In the genomic region with DNA sequence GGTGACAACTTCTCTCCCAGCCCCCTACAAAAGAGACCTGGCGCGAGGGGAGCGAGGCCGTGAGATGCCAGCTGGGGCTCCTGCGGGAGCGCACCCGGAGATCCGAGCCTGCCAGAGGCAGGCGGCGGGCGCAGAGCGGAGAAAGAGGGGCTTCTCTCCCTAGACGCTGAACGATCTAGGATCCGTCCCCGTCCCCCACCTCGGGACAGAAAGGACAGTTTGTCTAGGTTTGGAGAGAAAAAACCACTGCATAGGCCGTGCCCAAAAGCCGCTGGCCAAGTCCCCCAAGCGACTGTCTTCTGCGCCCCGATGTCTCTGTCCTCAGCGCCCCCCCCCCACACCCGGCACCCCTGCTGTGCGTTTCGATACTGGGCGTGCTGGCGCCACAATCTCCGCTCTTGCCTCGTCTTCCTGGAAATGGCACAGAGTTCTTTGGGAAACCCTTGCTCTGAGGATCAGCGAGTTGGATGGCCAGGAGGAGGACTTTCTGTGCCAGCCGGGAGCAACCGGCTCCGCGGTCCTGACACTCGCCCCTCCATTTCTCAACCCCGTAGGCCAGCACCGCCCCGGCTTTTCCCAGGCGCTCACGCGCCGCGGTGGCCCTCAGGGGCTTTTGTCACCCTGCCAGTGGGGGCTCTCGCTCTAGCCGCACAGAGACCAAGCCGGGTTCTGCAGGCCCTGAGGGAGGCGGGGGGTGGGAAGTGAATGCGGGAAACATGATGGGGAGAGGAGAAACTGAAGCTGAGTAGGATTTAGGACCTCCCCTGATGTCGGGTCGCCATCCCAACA, we compare ENCODE assay signal across 8 cellular contexts. TPM values are rescaled to one million over a fixed set of nuclear protein-coding genes. Genes with fewer than 3 reads are reported as not detected.
DNase-seq lines count a peak whose midpoint lies in the region; ATAC-seq, FAIRE-seq and TF ChIP-seq lines count a peak whose summit lies in the region.

No MANE protein-coding gene starts in this region.

- POLR2A ChIA-PET in CD8-positive, alpha-beta memory T cell (lab: Charles Lee): no interaction called here
- POLR2A ChIA-PET in H1 (lab: Charles Lee; ENCODE audit: partially characterized antibody): interaction anchor here (0.6 to 1.9 kb wide), 11 partner anchors 9 to 67 kb away, joined by 3 to 11 read pairs (median 5); partner anchors contain the start of gene COG1

- WGBS in H1 (ENCODE audit: extremely low coverage in 1 of 2, insufficient coverage in 1 of 2, insufficient read length in 1 of 2, insufficient replicate concordance in 2 of 2, low coverage in 1 of 2, low lambda C conversion rate in 2 of 2, missing lambda C conversion rate in 1 of 2), 2 experiments: 2% methylated on average over 51 of the region's 51 CpGs; no CpG with 5 or more reads in 1 of the 2 experiments

- H3K4me1 ChIP-seq in CD8-positive, alpha-beta memory T cell (ENCODE audit: insufficient read depth, low read length): peaks cover 19% of the 10 kb centered on the region
- H3K4me1 ChIP-seq in H1 (replicated peaks in 1 of 4; ENCODE audit: control insufficient read depth in 3 of 4, insufficient read depth in 4 of 4, low read length in 3 of 4): peaks cover 2 to 20% (median 9%) of the 10 kb centered on the region in 4 experiments

- H3K79me2 ChIP-seq in H1 (ENCODE audit: control insufficient read depth in 1 of 2, insufficient read depth in 2 of 2, low read length in 2 of 2) (no peaks in the 10 kb centered on the region), neural cell (replicated peaks; ENCODE audit: insufficient read depth, low read length) (no peaks in the 10 kb centered on the region)

- FAIRE-seq in H1 (lab: Jason Lieb, UNC): no peak

- ATAC-seq in HG02885 (IDR thresholded peaks at IDR 0.05; ENCODE audit: poor library complexity, unreplicated experiment): no peak
- no peak for ATAC-seq in GM19397 (IDR thresholded peaks at IDR 0.05; ENCODE audit: unreplicated experiment)
- ATAC-seq in HG02623 (IDR thresholded peaks at IDR 0.05; ENCODE audit: unreplicated experiment): no peak

- no peaks in the 10 kb centered on the region; the same call in none of the 2 replicates for H3K79me1 ChIP-seq in H1 (ENCODE audit: low read depth, low read length)

- peak overlapping the region in 2 of 4 experiments; percentile 20 to 29; a peak in 2 of 7 replicates for H3K9ac ChIP-seq in H1 (replicated peaks in 1 of 4; ENCODE audit: extremely low read depth in 1 of 4, low read depth in 3 of 4, low read length in 3 of 4)
- H3K9ac ChIP-seq in neural cell (ENCODE audit: low read length): peak overlapping the region; percentile 67

- peak overlapping the region in 6 of 7 donors; percentile 20 to 72 (median 60) for H3K4me3 Mint-ChIP-seq in CD8-positive, alpha-beta memory T cell

- no peak overlapping the region for H2BK120ac ChIP-seq in H1 (replicated peaks; ENCODE audit: low read depth, low read length)

- H3K23me2 ChIP-seq in H1 (ENCODE audit: low read depth, low read length): peaks cover 19% of the 10 kb centered on the region

- H3K36me3 Mint-ChIP-seq in CD8-positive, alpha-beta memory T cell: no peaks in the 10 kb centered on the region

- H3K9me3 Mint-ChIP-seq in CD8-positive, alpha-beta memory T cell: no peaks in the 10 kb centered on the region

- H3K4ac ChIP-seq in H1 (replicated peaks; ENCODE audit: insufficient read length, low read depth, low read length): no peak overlapping the region

- CTCF ChIA-PET in CD8-positive, alpha-beta memory T cell (lab: Charles Lee): interaction anchor here (1.8 kb wide), 1 partner anchor 10 kb away, joined by 4 read pairs; no protein-coding TSS in a partner anchor
- CTCF ChIA-PET in H1 (lab: Charles Lee; ENCODE audit: partially characterized antibody): interaction anchor here (1.0 to 6.3 kb wide), 7 partner anchors 9 to 606 kb away, joined by 3 to 57 read pairs (median 12); partner anchors contain the start of gene COG1

- H3K18ac ChIP-seq in H1 (ENCODE audit: extremely low read depth, low read length): peak overlapping the region; percentile 15; the same call in 1 of the 2 replicates

- H3K27me3 Mint-ChIP-seq in CD8-positive, alpha-beta memory T cell: peaks cover 46 to 74% of the 10 kb centered on the region in 2 donors

- no peaks in the 10 kb centered on the region for H3K36me3 ChIP-seq in CD8-positive, alpha-beta memory T cell (ENCODE audit: insufficient read depth, low read length)
- H3K36me3 ChIP-seq in H1 (ENCODE audit: control insufficient read depth in 2 of 4, insufficient read depth in 4 of 4, low read length in 3 of 4): peaks cover 0 to 2% (median 0%) of the 10 kb centered on the region in 4 experiments; a peak in 1 of 8 replicates
- H3K36me3 ChIP-seq in neural cell (ENCODE audit: insufficient read depth, low read length): no peaks in the 10 kb centered on the region

- no peak overlapping the region for H3K23ac ChIP-seq in H1 (ENCODE audit: insufficient read length)

- no peak overlapping the region for H2BK5ac ChIP-seq in H1 (ENCODE audit: low read depth, low read length)

- H2BK20ac ChIP-seq in H1 (ENCODE audit: low read length): no peak overlapping the region

- H3K27ac Mint-ChIP-seq in CD8-positive, alpha-beta memory T cell: no peak overlapping the region

- H3K9me2 ChIP-seq in neural cell (ENCODE audit: insufficient read depth, low read length): no peaks in the 10 kb centered on the region

- H2BK15ac ChIP-seq in H1 (ENCODE audit: low read length): peak overlapping the region; percentile 93; the same call in 1 of the 2 replicates

- no peak overlapping the region for H3K14ac ChIP-seq in H1 (ENCODE audit: insufficient read length)

- H3K4me2 ChIP-seq in H1 (ENCODE audit: insufficient read depth in 1 of 2, low read depth in 2 of 2, low read length in 2 of 2) (peak overlapping the region; percentile 95 to 100), neural cell (ENCODE audit: low read length) (peak overlapping the region; percentile 84)

- no peak overlapping the region for H2BK12ac ChIP-seq in H1 (ENCODE audit: low read depth, low read length)

- TF ChIP-seq CTCF in LNCaP clone FGC (IDR thresholded peaks at IDR 0.05; ENCODE audit: control insufficient read depth, extremely low read depth, insufficient read depth): no peak
- TF ChIP-seq CTCF in H1 (IDR thresholded peaks at IDR 0.05; ENCODE audit: control extremely low read depth in 1 of 3, insufficient read depth in 1 of 3, low read depth in 1 of 3, low read length in 3 of 3): no peak
- TF ChIP-seq CTCF in neural cell (IDR thresholded peaks at IDR 0.05; ENCODE audit: poor library complexity, severe bottlenecking): no peak

- H3K4me1 Mint-ChIP-seq in CD8-positive, alpha-beta memory T cell: peaks cover 15 to 33% (median 22%) of the 10 kb centered on the region in 3 donors

- no peak; a peak in 1 of 4 replicates for TF ChIP-seq RAD21 in H1 (IDR thresholded peaks at IDR 0.05 in 1 of 2, conservative IDR thresholded peaks at IDR 0.05 in 1 of 2; ENCODE audit: low read depth in 2 of 2, low read length in 2 of 2)
- TF ChIP-seq RAD21 in neural cell (conservative IDR thresholded peaks at IDR 0.05): no peak

- DNase-seq in CD8-positive, alpha-beta memory T cell: no peak
- no peak for DNase-seq in LNCaP clone FGC (ENCODE audit: low read depth)
- peak in 1 of 2 experiments; percentile 60 for DNase-seq in H1 (ENCODE audit: low read depth in 1 of 2, low spot score in 2 of 2)
- DNase-seq in activated naive CD4-positive, alpha-beta T cell treated with Interleukin-2 at 50 U/mL for 16 hours: no peak

- H3F3A ChIP-seq in neural cell (ENCODE audit: insufficient read depth, low read length, poor library complexity, severe bottlenecking): no peaks in the 10 kb centered on the region

- no peak overlapping the region for H4K5ac ChIP-seq in H1 (ENCODE audit: insufficient read length, low read depth, low read length)

- H3K9me3 ChIP-seq in CD8-positive, alpha-beta memory T cell (ENCODE audit: low read length): no peaks in the 10 kb centered on the region
- H3K9me3 ChIP-seq in H1 (ENCODE audit: insufficient read depth in 2 of 2, low read depth in 1 of 2, low read length in 1 of 2): no peaks in the 10 kb centered on the region
- H3K9me3 ChIP-seq in neural cell (ENCODE audit: low read length): no peaks in the 10 kb centered on the region

- H2AFZ ChIP-seq in H1 (ENCODE audit: low read length): 0 out of 2 replicates have a peak overlapping the region, but pooled peaks have one; percentile 27
- no peak overlapping the region for H2AFZ ChIP-seq in neural cell (ENCODE audit: low read depth, low read length)

- H3K27me3 ChIP-seq in CD8-positive, alpha-beta memory T cell (ENCODE audit: insufficient read depth, low read length, poor library complexity, severe bottlenecking): peaks cover 23% of the 10 kb centered on the region
- H3K27me3 ChIP-seq in H1 (replicated peaks in 1 of 4; ENCODE audit: control insufficient read depth in 3 of 4, extremely low read depth in 1 of 4, insufficient read depth in 3 of 4, low read length in 3 of 4) (peaks cover 12 to 48% (median 46%) of the 10 kb centered on the region in 4 experiments), neural cell (ENCODE audit: insufficient read depth, low read depth, low read length) (peaks cover 57% of the 10 kb centered on the region)

- H4K8ac ChIP-seq in H1 (ENCODE audit: extremely low read depth, insufficient read depth, low read length): peak overlapping the region; percentile 32; the same call in 1 of the 2 replicates

- no peak overlapping the region for H2AK5ac ChIP-seq in H1 (ENCODE audit: low read depth, low read length)

- no peak overlapping the region for H4K91ac ChIP-seq in H1 (replicated peaks; ENCODE audit: insufficient read length, low read length)

- no peak for TF ChIP-seq POLR2A in H1 (IDR thresholded peaks at IDR 0.05; ENCODE audit: control extremely low read depth in 1 of 2, low read depth in 2 of 2, low read length in 2 of 2)

- no peak overlapping the region for H3K56ac ChIP-seq in H1 (replicated peaks; ENCODE audit: insufficient read length, low read depth, low read length)

- H3K4me3 ChIP-seq in CD8-positive, alpha-beta memory T cell (ENCODE audit: low read length): no peak overlapping the region
- peak overlapping the region; percentile 52 for H3K4me3 ChIP-seq in LNCaP clone FGC (ENCODE audit: low read depth, low read length)
- peak overlapping the region; percentile 68 to 83 (median 76) for H3K4me3 ChIP-seq in H1 (ENCODE audit: extremely low read depth in 1 of 4, insufficient read depth in 2 of 4, low read depth in 3 of 4, low read length in 4 of 4)
- peak overlapping the region; percentile 81 for H3K4me3 ChIP-seq in neural cell (ENCODE audit: low read length)

- TF ChIP-seq EP300 in H1 (IDR thresholded peaks at IDR 0.05; ENCODE audit: borderline replicate concordance in 1 of 2, low read depth in 2 of 2, low read length in 2 of 2) (no peak), neural cell (conservative IDR thresholded peaks at IDR 0.05; ENCODE audit: poor library complexity, severe bottlenecking) (no peak)

- peaks cover 0 to 5% of the 10 kb centered on the region in 2 experiments for H4K20me1 ChIP-seq in H1 (replicated peaks in 1 of 2; ENCODE audit: control insufficient read depth in 1 of 2, insufficient read depth in 2 of 2, low read length in 2 of 2)
- H4K20me1 ChIP-seq in neural cell (ENCODE audit: insufficient read depth): no peaks in the 10 kb centered on the region

- no peak overlapping the region for H3K27ac ChIP-seq in CD8-positive, alpha-beta memory T cell (ENCODE audit: low read depth, low read length)
- no peak overlapping the region for H3K27ac ChIP-seq in H1 (ENCODE audit: low read depth, low read length)
- H3K27ac ChIP-seq in neural cell (ENCODE audit: low read length): no peak overlapping the region

RNA-seq across cellular contexts. Expression of gene SSTR2, which starts 1.0 kb away (rescaled TPM):
- 1 to 10 TPM in 1 of 2 experiments, under 1 TPM in 1; 0.53 to 1.3 TPM for total RNA-seq in CD8-positive, alpha-beta memory T cell
- polyA plus RNA-seq in CD8-positive, alpha-beta memory T cell: not detected
- total RNA-seq in H1 (2021; fragmentation: NEBNext Ultra II Directional; extraction: Animal tissue kit (Norgen Biotek cat#: 25700)): 2.1 TPM in 2 replicates
- polyA plus RNA-seq in H1 (2011; rRNA removed) (1.7 and 3.9 TPM in 2 replicates), neural cell (7.7 and 8.1 TPM in 2 replicates)
- polyA plus RNA-seq in H1 (2011; cell fraction: cytosol; rRNA removed): 1.8 TPM
- 2.2 TPM for polyA plus RNA-seq in H1 (2011; cell fraction: nucleus; rRNA removed)
- polyA plus RNA-seq in H1 (2012, experiment 1 of 2): 2.5 to 3.1 TPM (median 2.8 TPM) in 4 replicates
- 1.5 TPM for polyA plus RNA-seq in H1 (2012, experiment 2 of 2)
- polyA plus RNA-seq in H1 (2013, experiment 1 of 2): 1.4 TPM
- 1.4 TPM for polyA plus RNA-seq in H1 (2013, experiment 2 of 2)
- polyA minus RNA-seq in H1 (2011; rRNA and poly(A)+ RNA removed): 5.1 and 10.7 TPM in 2 replicates
- 4.6 TPM for polyA minus RNA-seq in H1 (2011; cell fraction: cytosol; rRNA and poly(A)+ RNA removed)
- 4.2 TPM for polyA minus RNA-seq in H1 (2011; cell fraction: nucleus; rRNA and poly(A)+ RNA removed)
- polyA minus RNA-seq in neural cell: 12.9 and 14.9 TPM in 2 replicates

RNA-seq across cellular contexts. Expression of gene COG1, which starts 27.0 kb away (rescaled TPM):
- 10 to 100 TPM; 24.6 to 26.5 TPM for total RNA-seq in CD8-positive, alpha-beta memory T cell
- polyA plus RNA-seq in CD8-positive, alpha-beta memory T cell: 24.0 TPM
- 18.7 and 19.5 TPM in 2 replicates for total RNA-seq in H1 (2021; fragmentation: NEBNext Ultra II Directional; extraction: Animal tissue kit (Norgen Biotek cat#: 25700))
- polyA plus RNA-seq in H1 (2011; rRNA removed) (11.0 and 13.7 TPM in 2 replicates), neural cell (23.5 and 26.3 TPM in 2 replicates)
- polyA plus RNA-seq in H1 (2011; cell fraction: cytosol; rRNA removed): 11.4 TPM
- 33.9 TPM for polyA plus RNA-seq in H1 (2011; cell fraction: nucleus; rRNA removed)
- 18.7 to 20.9 TPM (median 19.7 TPM) in 4 replicates for polyA plus RNA-seq in H1 (2012, experiment 1 of 2)
- polyA plus RNA-seq in H1 (2012, experiment 2 of 2): 13.1 TPM
- 23.1 TPM for polyA plus RNA-seq in H1 (2013, experiment 1 of 2)
- polyA plus RNA-seq in H1 (2013, experiment 2 of 2): 17.5 TPM
- polyA minus RNA-seq in H1 (2011; rRNA and poly(A)+ RNA removed): 23.3 and 24.9 TPM in 2 replicates
- 7.3 TPM for polyA minus RNA-seq in H1 (2011; cell fraction: cytosol; rRNA and poly(A)+ RNA removed)
- 21.1 TPM for polyA minus RNA-seq in H1 (2011; cell fraction: nucleus; rRNA and poly(A)+ RNA removed)
- 30.9 and 36.0 TPM in 2 replicates for polyA minus RNA-seq in neural cell
